ENCODE assay signal across 2 cellular contexts in the genomic region with DNA sequence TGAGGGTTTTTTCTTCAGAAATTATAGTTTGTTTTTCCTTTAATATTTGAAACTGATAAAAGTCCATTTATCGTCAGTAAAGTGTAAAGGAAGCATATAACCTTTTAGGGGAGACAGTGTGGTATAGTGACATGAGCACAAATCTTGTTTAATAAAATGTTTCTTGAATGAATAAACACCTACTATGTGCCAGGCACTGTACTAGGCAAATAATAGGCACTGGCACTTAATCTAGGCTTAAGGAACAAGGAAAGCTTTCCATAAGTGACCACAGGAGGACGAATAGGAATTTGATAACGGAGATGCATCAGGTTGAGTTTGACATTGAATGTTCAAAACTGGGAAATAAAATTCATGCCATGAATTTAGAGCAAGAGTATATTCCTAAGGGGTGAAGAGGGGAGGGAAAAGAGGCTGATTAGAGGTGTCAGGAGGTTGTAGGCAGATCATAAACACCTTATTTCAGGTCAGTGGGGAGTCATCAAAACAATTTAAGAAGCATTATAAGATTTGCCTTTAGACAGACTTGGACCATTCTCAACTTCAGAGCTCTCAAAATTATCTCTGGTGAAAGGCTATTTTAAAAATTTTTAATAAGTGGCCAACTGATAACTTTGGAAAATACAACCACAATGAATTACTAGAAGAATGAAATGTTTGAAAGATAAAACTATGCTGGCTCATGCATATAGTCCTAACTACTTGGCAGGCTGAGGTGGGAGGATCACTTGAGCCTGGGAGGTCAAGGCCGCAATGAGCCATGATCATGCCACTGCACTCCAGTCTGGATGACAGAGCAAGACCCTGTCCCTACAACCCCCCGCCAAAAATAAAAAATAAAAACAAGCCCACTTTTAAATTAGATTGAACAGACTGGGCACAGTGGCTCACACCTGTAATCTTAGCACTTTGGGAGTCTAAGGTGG.
TF ChIP-seq lines count a peak whose summit lies in the region.

No MANE protein-coding gene starts in this region.

TF ChIP-seq in IMR-90, 13 proteins besides CTCF, POLR2A, EP300 and RAD21:
- no peak for TF ChIP-seq BHLHE40 (IDR thresholded peaks at IDR 0.05; ENCODE audit: low read depth, low read length)

TF ChIP-seq in K562, 482 proteins besides CTCF, POLR2A, EP300 and RAD21:
- peak; percentile 89 for TF ChIP-seq ZKSCAN1 (IDR thresholded peaks at IDR 0.05; ENCODE audit: low read depth, low read length)
- TF ChIP-seq TCF7L2 (IDR thresholded peaks at IDR 0.05; ENCODE audit: low read depth, low read length), result no peak
- no peak for TF ChIP-seq CXXC5 (CRISPR knock-in tag; IDR thresholded peaks at IDR 0.05)
